Comparison of ENCODE assay signal across 24 cellular contexts in genomic region chr2:160092445-160092844, GRCh38. TPM values are rescaled to one million over a fixed set of nuclear protein-coding genes. Genes with fewer than 3 reads are reported as not detected.
DNase-seq lines count a peak whose midpoint lies in the region; ATAC-seq and TF ChIP-seq lines count a peak whose summit lies in the region.
"Had no signal": no experiment of that assay in that cellular context is flagged by ENCODE, and none has a peak within 500 bp of the region (broad histone marks: within the 10 kb centered on the region; RNA-seq: fewer than 3 reads in every experiment).

No MANE protein-coding gene starts in this region.

- H2BK5ac ChIP-seq in trophoblast cell (ENCODE audit: low read depth, low read length, poor library complexity), result no peak overlapping the region

- H3K9me3 ChIP-seq in mammary epithelial cell (replicated peaks; ENCODE audit: insufficient read depth, low read length), result peaks cover 19% of the 10 kb centered on the region
- H3K9me3 ChIP-seq in trophoblast cell (ENCODE audit: insufficient read depth, low read depth, low read length), result peaks cover 16% of the 10 kb centered on the region
- H3K9me3 ChIP-seq: BE2C had no signal

- H2BK12ac ChIP-seq in trophoblast cell (ENCODE audit: low read length), result no peak overlapping the region

- H2AK5ac ChIP-seq in trophoblast cell (ENCODE audit: low read length), result no peak overlapping the region

- DNase-seq in RWPE1 (ENCODE audit: low spot score) (no peak), mammary epithelial cell (peak; percentile 9), foreskin keratinocyte (no peak), trophoblast cell (no peak), GOT3 (lab: John Stamatoyannopoulos, UW) (no peak), GM13976 (ENCODE audit: low spot score) (no peak), NCI-H526 (lab: John Stamatoyannopoulos, UW) (no peak)
- DNase-seq: 8988T; ACHN; AML-193; BE2C; CD4-positive, alpha-beta T cell; CD8-positive, alpha-beta memory T cell; DMS 273 treated with DMSO at 0.1 percent for 48 hours; DMS79; EL; GDM1; GM23248; H9 had no signal

- POLR2A ChIA-PET in RWPE1 (lab: Yijun Ruan, JAX; ENCODE audit: low non-redundant PET), result no interaction called here

- H3K79me1 ChIP-seq in trophoblast cell (ENCODE audit: low read length), result no peaks in the 10 kb centered on the region

- peak overlapping the region; percentile 3 for H2BK120ac ChIP-seq in trophoblast cell (ENCODE audit: insufficient read depth, low read length, poor library complexity)

- no peak overlapping the region for H3K4ac ChIP-seq in trophoblast cell (ENCODE audit: low read depth, low read length)

- no peak overlapping the region for H4K91ac ChIP-seq in trophoblast cell (ENCODE audit: low read depth, low read length)

- no TSS peak for BruUV-seq in mammary epithelial cell (replicated peaks; lab: Mats Ljungman, UMichigan)

- H3K9ac ChIP-seq in mammary epithelial cell (ENCODE audit: insufficient read depth, low read length) (no peak overlapping the region), trophoblast cell (ENCODE audit: low read length) (no peak overlapping the region)
- H3K9ac ChIP-seq: BLaER1 treated with 17β-estradiol and CSF1 and Interleukin-3, amounts not matched to agents 10 nM and 100 nM; GM23248 had no signal

- H3K27me3 ChIP-seq in mammary epithelial cell (ENCODE audit: insufficient read depth, low read length) (no peaks in the 10 kb centered on the region), foreskin keratinocyte (no peaks in the 10 kb centered on the region), trophoblast cell (ENCODE audit: insufficient read depth, low read length) (no peaks in the 10 kb centered on the region)
- H3K27me3 ChIP-seq: BE2C; BLaER1 treated with 17β-estradiol and CSF1 and Interleukin-3, amounts not matched to agents 10 nM and 100 nM had no signal

- H3K36me3 ChIP-seq in mammary epithelial cell (ENCODE audit: insufficient read depth, low read length) (no peaks in the 10 kb centered on the region), trophoblast cell (ENCODE audit: control insufficient read depth in 1 of 2, insufficient read depth in 2 of 2, low read length in 2 of 2) (no peaks in the 10 kb centered on the region)
- H3K36me3 ChIP-seq: BE2C; BLaER1 treated with 17β-estradiol and CSF1 and Interleukin-3, amounts not matched to agents 10 nM and 100 nM had no signal

- intact Hi-C loops in mammary epithelial cell (cut with micrococcal nuclease), result no loop called here

- H3K4me3 ChIP-seq in mammary epithelial cell (replicated peaks in 1 of 3; ENCODE audit: insufficient read depth in 1 of 3, low read depth in 2 of 3, low read length in 3 of 3) (no peak overlapping the region), trophoblast cell (ENCODE audit: low read depth, low read length) (peak overlapping the region; percentile 15)
- H3K4me3 ChIP-seq: A549; BLaER1 treated with 17β-estradiol and CSF1 and Interleukin-3, amounts not matched to agents 10 nM and 100 nM; GM12878; GM23248 had no signal

- TF ChIP-seq CTCF in RWPE1 (conservative IDR thresholded peaks at IDR 0.05; ENCODE audit: low read depth) (no peak), mammary epithelial cell (conservative IDR thresholded peaks at IDR 0.05 in 1 of 2, IDR thresholded peaks at IDR 0.05 in 1 of 2; ENCODE audit: extremely low read depth in 1 of 2, insufficient read depth in 1 of 2, low read depth in 1 of 2, low read length in 2 of 2) (no peak), foreskin keratinocyte (conservative IDR thresholded peaks at IDR 0.05) (no peak), GM13976 (IDR thresholded peaks at IDR 0.05; ENCODE audit: borderline replicate concordance, control extremely low read depth, extremely low read depth, insufficient read depth, missing control alignments) (no peak)

- no peak for ATAC-seq in foreskin keratinocyte
- ATAC-seq: A549, GM12878, HCT116 had no signal

- WGBS in mammary epithelial cell (ENCODE audit: low coverage, missing lambda C conversion rate), result 83% methylated on average over 4 of the region's 4 CpGs
- no CpG with 5 or more reads among the region's 4 CpGs for WGBS in trophoblast cell (ENCODE audit: extremely low coverage, insufficient coverage, insufficient read length)

- no peak overlapping the region for H3K4me2 ChIP-seq in mammary epithelial cell (ENCODE audit: insufficient read depth, low read depth, low read length)
- H3K4me2 ChIP-seq in trophoblast cell (ENCODE audit: low read length), result no peak overlapping the region
- H3K4me2 ChIP-seq: BLaER1 treated with 17β-estradiol and CSF1 and Interleukin-3, amounts not matched to agents 10 nM and 100 nM had no signal

- H3K4me1 ChIP-seq in mammary epithelial cell (ENCODE audit: insufficient read depth, low read length), result peaks cover 37% of the 10 kb centered on the region
- peaks cover 10% of the 10 kb centered on the region for H3K4me1 ChIP-seq in foreskin keratinocyte
- H3K4me1 ChIP-seq in trophoblast cell (ENCODE audit: control insufficient read depth in 1 of 2, insufficient read depth in 2 of 2, low read length in 2 of 2), result peaks cover 2 to 3% of the 10 kb centered on the region in 2 experiments
- H3K4me1 ChIP-seq: BE2C; BLaER1 treated with 17β-estradiol and CSF1 and Interleukin-3, amounts not matched to agents 10 nM and 100 nM had no signal

- no peak overlapping the region for H3K18ac ChIP-seq in trophoblast cell (ENCODE audit: low read length)

- no peak overlapping the region for H4K12ac ChIP-seq in trophoblast cell (ENCODE audit: low read depth, low read length)

- peak overlapping the region; percentile 99 for H3K27ac ChIP-seq in RWPE1
- peak overlapping the region; percentile 84 for H3K27ac ChIP-seq in mammary epithelial cell (ENCODE audit: insufficient read depth, low read depth, low read length)
- peak overlapping the region; percentile 62 for H3K27ac ChIP-seq in foreskin keratinocyte
- no peak overlapping the region for H3K27ac ChIP-seq in trophoblast cell (ENCODE audit: low read depth, low read length)
- H3K27ac ChIP-seq: BLaER1 treated with 17β-estradiol and CSF1 and Interleukin-3, amounts not matched to agents 10 nM and 100 nM had no signal

- no peak overlapping the region for H3K14ac ChIP-seq in trophoblast cell (ENCODE audit: low read length)

- dilution Hi-C loops in mammary epithelial cell (cut with HindIII; ENCODE audit: low sequenced_read_pairs), result no loop called here

- in situ Hi-C loops in mammary epithelial cell (cut with MboI; ENCODE audit: low sequenced_read_pairs in 2 of 2), result loop anchor here in 1 of 2 donors (25.0 kb wide), 1 partner anchor 895 kb away; no protein-coding TSS in a partner anchor
- in situ Hi-C loops in GM13976 (cut with MboI; ENCODE audit: low sequenced_read_pairs, unreplicated experiment), result no loop called here

- no peak overlapping the region for H2AFZ ChIP-seq in mammary epithelial cell (ENCODE audit: low read depth, low read length)
- H2AFZ ChIP-seq in trophoblast cell (ENCODE audit: insufficient read depth, low read length, poor library complexity), result no peak overlapping the region
- H2AFZ ChIP-seq: GM23248 had no signal

- H4K8ac ChIP-seq in trophoblast cell (ENCODE audit: low read depth, low read length), result no peak overlapping the region

- H3K79me2 ChIP-seq in mammary epithelial cell (ENCODE audit: insufficient read depth, low read length) (no peaks in the 10 kb centered on the region), trophoblast cell (ENCODE audit: control insufficient read depth, insufficient read depth, low read length, poor library complexity) (no peaks in the 10 kb centered on the region)

- no peaks in the 10 kb centered on the region for H4K20me1 ChIP-seq in mammary epithelial cell (ENCODE audit: insufficient read depth, low read length)
- H4K20me1 ChIP-seq: BLaER1 treated with 17β-estradiol and CSF1 and Interleukin-3, amounts not matched to agents 10 nM and 100 nM had no signal

- CTCF ChIA-PET in RWPE1 (lab: Yijun Ruan, JAX), result no interaction called here
- CTCF ChIA-PET in mammary epithelial cell (lab: Charles Lee; ENCODE audit: low non-redundant PET), result no interaction called here

- H3K23ac ChIP-seq in trophoblast cell (ENCODE audit: low read length), result no peak overlapping the region

RNA-seq across cellular contexts. Expression of gene PLA2R1, which starts 30.0 kb away (rescaled TPM):
- 10 to 100 TPM; 10.8 to 17.8 TPM for total RNA-seq in mammary epithelial cell
- polyA plus RNA-seq in mammary epithelial cell, result 5.3 TPM
- polyA minus RNA-seq in mammary epithelial cell, result 10.3 TPM
- 9.9 and 10.8 TPM in 2 replicates for total RNA-seq in foreskin keratinocyte
- polyA plus RNA-seq in foreskin keratinocyte, result 2.9 and 4.5 TPM in 2 replicates
- 1.2 and 1.3 TPM in 2 replicates for polyA plus RNA-seq in trophoblast cell (2013)
- total RNA-seq: CD4-positive, alpha-beta T cell; CD8-positive, alpha-beta memory T cell; GM12878 had no signal
- polyA plus RNA-seq: CD14-positive monocyte; CD8-positive, alpha-beta memory T cell had no signal
